Comparison of ENCODE assay signal across 19 cellular contexts in the genomic region with DNA sequence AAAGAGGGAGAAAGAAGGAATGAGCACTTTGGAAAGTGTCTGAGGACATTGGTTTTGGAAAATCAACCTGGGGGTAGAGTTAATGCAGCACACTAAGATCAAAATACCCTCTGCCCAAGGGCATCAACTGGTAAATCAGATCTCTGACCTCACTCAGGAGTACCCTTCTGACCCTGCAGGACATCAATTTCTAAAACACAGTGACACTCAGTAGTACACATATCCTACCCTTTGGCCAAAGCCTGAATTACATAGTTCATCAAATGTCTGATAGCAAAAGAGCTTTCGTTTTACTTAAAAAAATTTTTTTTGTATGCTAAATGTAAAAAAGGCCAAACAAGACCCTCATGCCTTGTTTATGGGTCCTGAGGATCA.
DNase-seq lines count a peak whose midpoint lies in the region; ATAC-seq and TF ChIP-seq lines count a peak whose summit lies in the region.
"Had no signal": no experiment of that assay in that cellular context is flagged by ENCODE, and none has a peak within 500 bp of the region (broad histone marks: within the 10 kb centered on the region; RNA-seq: fewer than 3 reads in every experiment).

No MANE protein-coding gene starts in this region.

- H3K4me1 ChIP-seq in ectodermal cell (ENCODE audit: control insufficient read depth, insufficient read depth, low read length), result peaks cover 14% of the 10 kb centered on the region
- H3K4me1 ChIP-seq: Peyer's patch had no signal

- peaks cover 7% of the 10 kb centered on the region for H3K9me3 Mint-ChIP-seq in mesothelial cell of epicardium

- DNase-seq in NCI-H748 (lab: John Stamatoyannopoulos, UW; ENCODE audit: unreplicated experiment), result peak; percentile 25
- DNase-seq in NCI-H748 treated with DMSO at 0.1 percent for 48 hours (lab: John Stamatoyannopoulos, UW), result no peak
- DNase-seq in mesothelial cell of epicardium (ENCODE audit: low spot score in 2 of 2, unreplicated experiment in 2 of 2), result no peak
- no peak for DNase-seq in COLO668 (lab: John Stamatoyannopoulos, UW; ENCODE audit: unreplicated experiment)
- no peak for DNase-seq in left colon
- DNase-seq: CD4-positive, CD25-positive, alpha-beta regulatory T cell; EL; NCI-H2081 treated with DMSO at 0.1 percent for 48 hours; NCI-H510A treated with DMSO at 0.1 percent for 48 hours; Peyer's patch had no signal

- intact Hi-C loops in left colon (cut with DNase I, micrococcal nuclease), result no loop called here

- no peak for ATAC-seq in GM18907 (IDR thresholded peaks at IDR 0.05; ENCODE audit: unreplicated experiment)
- no peak for ATAC-seq in left colon
- ATAC-seq in HG03135 (IDR thresholded peaks at IDR 0.05; ENCODE audit: unreplicated experiment), result no peak
- ATAC-seq: HCT116, Right ventricle myocardium inferior had no signal

- H3K27me3 Mint-ChIP-seq in mesothelial cell of epicardium (ENCODE audit: low read depth), result no peaks in the 10 kb centered on the region
- H3K27me3 Mint-ChIP-seq: B cell; CD4-positive, CD25-positive, alpha-beta regulatory T cell had no signal

- no peak overlapping the region for H3K4me3 Mint-ChIP-seq in mesothelial cell of epicardium
- H3K4me3 Mint-ChIP-seq: B cell; CD4-positive, CD25-positive, alpha-beta regulatory T cell had no signal

- peak overlapping the region; percentile 96 for H3K27ac ChIP-seq in ectodermal cell (ENCODE audit: insufficient read depth, low read depth, low read length, poor library complexity, severe bottlenecking)
- H3K27ac ChIP-seq: 22Rv1, Peyer's patch, SK-N-MC had no signal

- H3K36me3 Mint-ChIP-seq in mesothelial cell of epicardium, result no peaks in the 10 kb centered on the region
- H3K36me3 Mint-ChIP-seq: CD4-positive, CD25-positive, alpha-beta regulatory T cell had no signal

- peak overlapping the region; percentile 48 for H3K27ac Mint-ChIP-seq in mesothelial cell of epicardium
- H3K27ac Mint-ChIP-seq: B cell; CD4-positive, CD25-positive, alpha-beta regulatory T cell had no signal

- H3K27me3 ChIP-seq in ectodermal cell (ENCODE audit: control insufficient read depth, insufficient read depth, low read length, poor library complexity, severe bottlenecking), result no peaks in the 10 kb centered on the region
- H3K27me3 ChIP-seq: MG63, Peyer's patch had no signal

- no peaks in the 10 kb centered on the region for H3K36me3 ChIP-seq in ectodermal cell (ENCODE audit: control insufficient read depth, insufficient read depth, low read length)
- H3K36me3 ChIP-seq: MG63, Peyer's patch had no signal

- WGBS in ectodermal cell, 2 experiments, result 91% methylated on average over 1 of the region's 1 CpG; no CpG with 5 or more reads in 1 of the 2 experiments

- H3K4me1 Mint-ChIP-seq in mesothelial cell of epicardium, result peaks cover 24% of the 10 kb centered on the region
- H3K4me1 Mint-ChIP-seq: B cell; CD4-positive, CD25-positive, alpha-beta regulatory T cell had no signal

- no peak for TF ChIP-seq CTCF in mesothelial cell of epicardium (IDR thresholded peaks at IDR 0.05; ENCODE audit: unreplicated experiment)

- no peak overlapping the region for H3K4me3 ChIP-seq in ectodermal cell (ENCODE audit: insufficient read depth, low read depth, low read length)
- H3K4me3 ChIP-seq: MG63, Peyer's patch, SK-N-MC had no signal

- no peaks in the 10 kb centered on the region for H3K9me3 ChIP-seq in ectodermal cell (ENCODE audit: control insufficient read depth, low read length)
- H3K9me3 ChIP-seq: MG63, Peyer's patch had no signal
